In the genomic region with DNA sequence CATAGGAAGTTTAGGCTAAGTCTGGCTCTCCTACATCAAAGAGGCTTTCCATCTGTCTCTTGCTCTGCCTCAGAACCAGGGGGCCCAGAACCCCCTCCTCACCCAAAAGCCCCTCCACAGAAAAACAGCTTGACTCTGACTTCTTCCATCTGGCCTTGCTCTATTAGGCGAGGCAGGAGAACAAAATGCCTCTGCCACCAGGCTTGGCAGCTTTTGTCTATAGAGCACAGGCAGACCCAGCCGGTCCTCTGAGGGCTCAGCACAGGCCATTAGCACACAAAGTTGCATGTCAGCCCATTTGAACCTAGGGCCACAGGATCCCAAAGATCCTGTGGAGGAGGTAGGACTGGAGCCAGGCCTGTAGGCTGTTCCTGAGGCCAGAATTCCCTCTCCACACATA, we compare ENCODE assay signal across 19 cellular contexts.
DNase-seq lines count a peak whose midpoint lies in the region; ATAC-seq, FAIRE-seq and TF ChIP-seq lines count a peak whose summit lies in the region.
"Had no signal": no experiment of that assay in that cellular context is flagged by ENCODE, and none has a peak within 500 bp of the region (broad histone marks: within the 10 kb centered on the region; RNA-seq: fewer than 3 reads in every experiment).

No MANE protein-coding gene starts in this region.

- H3K36me3 Mint-ChIP-seq in natural killer cell treated with Interleukin-12 subunit alpha and Interleukin-12 subunit beta and Interleukin-15 and Interleukin-18, amount 100 ng/mL, for 72 hours: no peaks in the 10 kb centered on the region
- no peaks in the 10 kb centered on the region for H3K36me3 Mint-ChIP-seq in natural killer cell
- peaks cover 10% of the 10 kb centered on the region for H3K36me3 Mint-ChIP-seq in central memory CD8-positive, alpha-beta T cell (ENCODE audit: insufficient read depth)
- peaks cover 0 to 46% (median 12%) of the 10 kb centered on the region in 3 donors for H3K36me3 Mint-ChIP-seq in naive thymus-derived CD8-positive, alpha-beta T cell

- POLR2A ChIA-PET in naive thymus-derived CD8-positive, alpha-beta T cell (lab: Charles Lee): interaction anchor here (1.1 kb wide), 1 partner anchor 52 kb away, joined by 3 read pairs; no protein-coding TSS in a partner anchor

- FAIRE-seq in frontal cortex (lab: Jason Lieb, UNC): no peak
- FAIRE-seq: D721Med, islet of Langerhans, RCC 7860 had no signal

- no peak for TF ChIP-seq CTCF in natural killer cell (IDR thresholded peaks at IDR 0.05)

- peak overlapping the region; percentile 53 to 71 for H3K27ac Mint-ChIP-seq in natural killer cell treated with Interleukin-12 subunit alpha and Interleukin-12 subunit beta and Interleukin-15 and Interleukin-18, amount 100 ng/mL, for 72 hours
- H3K27ac Mint-ChIP-seq in natural killer cell: peak overlapping the region in 1 of 2 donors; percentile 40
- peak overlapping the region; percentile 68 for H3K27ac Mint-ChIP-seq in central memory CD8-positive, alpha-beta T cell (ENCODE audit: low read depth)
- peak overlapping the region in 7 of 10 donors; percentile 8 to 86 (median 40) for H3K27ac Mint-ChIP-seq in naive thymus-derived CD8-positive, alpha-beta T cell
- H3K27ac Mint-ChIP-seq: activated B cell treated with CpG ODN at 0.5 μM for 24 hours had no signal

- H3K4me3 Mint-ChIP-seq in natural killer cell treated with Interleukin-12 subunit alpha and Interleukin-12 subunit beta and Interleukin-15 and Interleukin-18, amount 100 ng/mL, for 72 hours: no peak overlapping the region
- H3K4me3 Mint-ChIP-seq in natural killer cell: no peak overlapping the region
- no peak overlapping the region for H3K4me3 Mint-ChIP-seq in central memory CD8-positive, alpha-beta T cell
- H3K4me3 Mint-ChIP-seq in naive thymus-derived CD8-positive, alpha-beta T cell: no peak overlapping the region
- H3K4me3 Mint-ChIP-seq: activated B cell treated with CpG ODN at 0.5 μM for 24 hours had no signal

- no peak for ATAC-seq in natural killer cell treated with Interleukin-12 subunit alpha and Interleukin-12 subunit beta and Interleukin-15 and Interleukin-18, amount 100 ng/mL, for 72 hours
- no peak for ATAC-seq in natural killer cell
- ATAC-seq in central memory CD8-positive, alpha-beta T cell (replicated peaks; ENCODE audit: extremely low read depth, poor library complexity, severe bottlenecking): no peak
- ATAC-seq in naive thymus-derived CD8-positive, alpha-beta T cell: no peak
- no peak for ATAC-seq in activated CD4-positive, CD25-positive, alpha-beta regulatory T cell treated with anti-CD3 and anti-CD28 coated beads, Interleukin-2, amount 50 U/mL, for 24 hours
- ATAC-seq: HCT116 had no signal

- intact Hi-C loops in natural killer cell (cut with micrococcal nuclease): no loop called here

- no peaks in the 10 kb centered on the region for H3K9me3 Mint-ChIP-seq in natural killer cell treated with Interleukin-12 subunit alpha and Interleukin-12 subunit beta and Interleukin-15 and Interleukin-18, amount 100 ng/mL, for 72 hours
- no peaks in the 10 kb centered on the region for H3K9me3 Mint-ChIP-seq in natural killer cell
- H3K9me3 Mint-ChIP-seq in central memory CD8-positive, alpha-beta T cell: no peaks in the 10 kb centered on the region
- H3K9me3 Mint-ChIP-seq in naive thymus-derived CD8-positive, alpha-beta T cell: no peaks in the 10 kb centered on the region
- H3K9me3 Mint-ChIP-seq: activated B cell treated with CpG ODN at 0.5 μM for 24 hours; stimulated activated naive CD8-positive, alpha-beta T cell treated with anti-CD3 and anti-CD28 coated beads, Interleukin-15, Interleukin-2, amounts not matched to agents 100 ng/mL and 50 ng/mL, for 24 hours had no signal

- H3K27me3 Mint-ChIP-seq in natural killer cell treated with Interleukin-12 subunit alpha and Interleukin-12 subunit beta and Interleukin-15 and Interleukin-18, amount 100 ng/mL, for 72 hours: no peaks in the 10 kb centered on the region
- no peaks in the 10 kb centered on the region for H3K27me3 Mint-ChIP-seq in natural killer cell (ENCODE audit: low read depth in 2 of 2)
- H3K27me3 Mint-ChIP-seq in central memory CD8-positive, alpha-beta T cell: no peaks in the 10 kb centered on the region
- no peaks in the 10 kb centered on the region for H3K27me3 Mint-ChIP-seq in naive thymus-derived CD8-positive, alpha-beta T cell
- H3K27me3 Mint-ChIP-seq: activated B cell treated with CpG ODN at 0.5 μM for 24 hours; stimulated activated naive CD8-positive, alpha-beta T cell treated with anti-CD3 and anti-CD28 coated beads, Interleukin-15, Interleukin-2, amounts not matched to agents 100 ng/mL and 50 ng/mL, for 24 hours had no signal

- DNase-seq in natural killer cell treated with Interleukin-12 subunit alpha and Interleukin-12 subunit beta and Interleukin-15 and Interleukin-18, amount 100 ng/mL, for 72 hours (ENCODE audit: low spot score): no peak
- DNase-seq in natural killer cell (no peak), frontal cortex (ENCODE audit: low spot score in 2 of 2) (no peak), islet precursor cell (no peak)
- no peak for DNase-seq in central memory CD8-positive, alpha-beta T cell (ENCODE audit: low spot score in 2 of 2)
- peak in 1 of 10 donors; percentile 36 for DNase-seq in naive thymus-derived CD8-positive, alpha-beta T cell
- DNase-seq: activated B cell treated with CpG ODN at 0.5 μM for 24 hours; activated naive CD4-positive, alpha-beta T cell treated with Interleukin-2 at 50 U/mL for 16 hours; GF-D8; KG1; mesendoderm; NCI-H1105; NCI-H748 treated with DMSO at 0.1 percent for 48 hours had no signal

- H3K4me1 Mint-ChIP-seq in natural killer cell treated with Interleukin-12 subunit alpha and Interleukin-12 subunit beta and Interleukin-15 and Interleukin-18, amount 100 ng/mL, for 72 hours (ENCODE audit: low read depth in 2 of 2): peaks cover 7 to 29% of the 10 kb centered on the region in 2 donors
- H3K4me1 Mint-ChIP-seq in natural killer cell: no peaks in the 10 kb centered on the region
- H3K4me1 Mint-ChIP-seq in central memory CD8-positive, alpha-beta T cell: peaks cover 13% of the 10 kb centered on the region
- peaks cover 0 to 16% (median 8%) of the 10 kb centered on the region in 4 donors for H3K4me1 Mint-ChIP-seq in naive thymus-derived CD8-positive, alpha-beta T cell
- H3K4me1 Mint-ChIP-seq: activated B cell treated with CpG ODN at 0.5 μM for 24 hours had no signal
